ENCODE assay signal across 8 cellular contexts in genomic region chr9:120490888-120491595, GRCh38.
DNase-seq lines count a peak whose midpoint lies in the region; ATAC-seq and TF ChIP-seq lines count a peak whose summit lies in the region.

No MANE protein-coding gene starts in this region.

- no peaks in the 10 kb centered on the region for H4K20me1 ChIP-seq in GM23338 (replicated peaks; ENCODE audit: insufficient read depth)

- no peak overlapping the region for H3K4me2 ChIP-seq in GM23338

- TF ChIP-seq CTCF in GM23338 (conservative IDR thresholded peaks at IDR 0.05; ENCODE audit: low read depth in 2 of 2) (no peak; a peak in 1 of 4 replicates), right lobe of liver (IDR thresholded peaks at IDR 0.05) (no peak)

- H3K36me3 ChIP-seq in GM23338 (ENCODE audit: insufficient read depth) (0 out of 2 replicates have a peak, but pooled peaks cover 3% of the 10 kb centered on the region), right lobe of liver (peaks cover 0 to 2% (median 0%) of the 10 kb centered on the region in 4 donors)

- H3F3A ChIP-seq in GM23338 (replicated peaks; ENCODE audit: low read depth): no peaks in the 10 kb centered on the region

- H3K79me2 ChIP-seq in GM23338 (replicated peaks; ENCODE audit: insufficient read depth): 0 out of 2 replicates have a peak, but pooled peaks cover 5% of the 10 kb centered on the region

- peak overlapping the region; percentile 72 for H3K27ac Mint-ChIP-seq in GM23338

- ATAC-seq in GM18858 (IDR thresholded peaks at IDR 0.05; ENCODE audit: unreplicated experiment) (peak; percentile 93), GM23338 (peak; percentile 64), right lobe of liver (peak; percentile 49 to 79 (median 65)), HG02970 (IDR thresholded peaks at IDR 0.05; ENCODE audit: low FRiP score, unreplicated experiment) (no peak)

- no peaks in the 10 kb centered on the region for H3K9me2 ChIP-seq in GM23338 (ENCODE audit: insufficient read depth)

- WGBS in right lobe of liver (ENCODE audit: insufficient coverage, low coverage, low lambda C conversion rate, missing lambda C conversion rate): 23% methylated on average over 5 of the region's 5 CpGs

- H3K27ac ChIP-seq in GM23338 (ENCODE audit: low read depth) (peak overlapping the region; percentile 1; the same call in 1 of the 2 replicates), right lobe of liver (peak overlapping the region in 2 of 3 donors; percentile 4 to 26)

- no peak overlapping the region for H2AFZ ChIP-seq in GM23338

- intact Hi-C loops in right lobe of liver (cut with DNase I): no loop called here

- DNase-seq in GM23338 (ENCODE audit: low spot score) (peak; percentile 22), Kasumi-1 (lab: John Stamatoyannopoulos, UW) (peak; percentile 8 to 20), right lobe of liver (no peak), NCI-H1092 treated with DMSO at 0.1 percent for 48 hours (lab: John Stamatoyannopoulos, UW) (no peak), DMS 273 treated with DMSO at 0.1 percent for 48 hours (lab: John Stamatoyannopoulos, UW) (no peak)
- no peak for DNase-seq in stimulated activated CD4-positive, alpha-beta T cell treated with anti-CD3 and anti-CD28 coated beads, Interleukin-2, amount 100 ng/mL, for 24 hours

- H3K9me3 ChIP-seq in right lobe of liver: no peaks in the 10 kb centered on the region

- no peak overlapping the region for H3K4me3 Mint-ChIP-seq in GM23338

- peaks cover 14% of the 10 kb centered on the region for H3K4me1 ChIP-seq in GM23338 (ENCODE audit: insufficient read depth)
- peaks cover 0 to 15% (median 0%) of the 10 kb centered on the region in 4 donors for H3K4me1 ChIP-seq in right lobe of liver

- no peaks in the 10 kb centered on the region for H3K27me3 ChIP-seq in GM23338 (ENCODE audit: insufficient read depth)
- no peaks in the 10 kb centered on the region for H3K27me3 ChIP-seq in right lobe of liver

- H3K4me1 Mint-ChIP-seq in GM23338: peaks cover 17% of the 10 kb centered on the region

- no peak overlapping the region for H3K4me3 ChIP-seq in GM23338
- no peak overlapping the region for H3K4me3 ChIP-seq in right lobe of liver

- no peak for TF ChIP-seq POLR2A in right lobe of liver (IDR thresholded peaks at IDR 0.05)

- H3K9me3 Mint-ChIP-seq in GM23338: peaks cover 6% of the 10 kb centered on the region; the same call in 2 of the 3 replicates

- H3K36me3 Mint-ChIP-seq in GM23338 (ENCODE audit: low read depth): peaks cover 46% of the 10 kb centered on the region

- H3K27me3 Mint-ChIP-seq in GM23338 (ENCODE audit: insufficient read depth, low read depth, poor library complexity): no peaks in the 10 kb centered on the region

TF ChIP-seq in GM23338, 12 proteins besides CTCF, POLR2A, EP300 and RAD21:
- no peak for TF ChIP-seq REST (IDR thresholded peaks at IDR 0.05; ENCODE audit: unreplicated experiment)
- TF ChIP-seq EZH2 (IDR thresholded peaks at IDR 0.05; ENCODE audit: low read depth, unreplicated experiment): no peak
- TF ChIP-seq ZNF462 (CRISPR knock-in tag; IDR thresholded peaks at IDR 0.05): no peak
- TF ChIP-seq POLR2AphosphoS5 (IDR thresholded peaks at IDR 0.05; ENCODE audit: low read depth): no peak
- TF ChIP-seq STAT1 (IDR thresholded peaks at IDR 0.05; ENCODE audit: unreplicated experiment): no peak
- TF ChIP-seq ETS1 (IDR thresholded peaks at IDR 0.05): no peak

Comparison
In these comparisons a context has a peak if more than half of its experiments do, and no peak if none do; other contexts are left out.
1. DNase-seq: peak in GM23338 (single experiment) and Kasumi-1 (2 of 2); none in right lobe of liver (0 of 3), stimulated activated CD4-positive, alpha-beta T cell treated with anti-CD3 and anti-CD28 coated beads, Interleukin-2, amount 100 ng/mL, for 24 hours (0 of 2), NCI-H1092 treated with DMSO at 0.1 percent for 48 hours (single experiment) and DMS 273 treated with DMSO at 0.1 percent for 48 hours (single experiment).